Comparison of ENCODE assay signal across 13 cellular contexts in the genomic region with DNA sequence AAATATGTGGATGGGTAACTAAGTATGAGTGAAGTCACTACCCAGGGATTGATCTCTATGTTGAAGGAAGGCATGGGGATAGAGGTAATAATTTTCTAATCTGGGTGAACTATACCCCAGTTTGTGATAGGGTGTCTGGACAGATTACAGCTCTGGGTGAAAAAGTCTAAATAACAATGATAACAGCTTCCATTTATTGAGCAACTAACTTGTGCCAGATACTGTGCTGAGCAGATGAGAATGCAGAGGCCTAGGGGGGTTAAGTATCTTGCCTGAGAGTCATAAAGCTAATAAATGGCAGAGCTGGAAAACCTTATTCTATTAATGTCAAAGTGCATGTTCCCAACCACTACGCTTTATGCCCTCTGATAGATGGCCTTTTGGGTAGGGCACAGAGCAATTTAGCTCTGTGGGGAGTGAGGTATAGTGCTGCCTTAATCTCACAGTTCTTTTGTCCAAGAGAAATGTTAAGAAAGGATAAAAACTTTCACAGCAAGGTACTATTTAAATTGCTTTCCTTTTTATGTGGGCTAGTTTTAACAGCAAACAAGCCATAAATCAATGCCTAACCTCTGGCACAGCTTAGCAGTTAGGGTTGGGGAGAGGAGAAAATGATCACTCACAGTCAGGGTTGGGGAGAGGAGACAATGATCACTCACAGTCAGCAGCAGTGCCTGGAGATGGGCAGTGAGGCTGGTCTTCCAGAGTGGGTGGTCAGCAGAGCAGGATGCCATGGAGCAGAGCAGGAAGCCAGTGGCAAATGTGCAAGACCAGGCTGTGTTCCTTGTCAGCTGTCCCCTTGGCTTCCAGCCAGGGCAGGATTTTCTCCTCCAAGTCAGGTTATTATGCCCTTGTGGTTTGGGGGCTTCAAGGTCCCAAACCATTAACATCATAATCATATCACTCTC.
DNase-seq lines count a peak whose midpoint lies in the region; ATAC-seq, FAIRE-seq and TF ChIP-seq lines count a peak whose summit lies in the region.
"Had no signal": no experiment of that assay in that cellular context is flagged by ENCODE, and none has a peak within 500 bp of the region (broad histone marks: within the 10 kb centered on the region; RNA-seq: fewer than 3 reads in every experiment).

No MANE protein-coding gene starts in this region.

- H3K9me3 ChIP-seq in astrocyte (ENCODE audit: insufficient read depth, low read depth, low read length): no peaks in the 10 kb centered on the region
- no peaks in the 10 kb centered on the region for H3K9me3 ChIP-seq in muscle layer of colon (ENCODE audit: low read length)
- H3K9me3 ChIP-seq: MG63 had no signal

- TF ChIP-seq CTCF in astrocyte (IDR thresholded peaks at IDR 0.05; ENCODE audit: insufficient read depth, low read depth, low read length): no peak

- H3K9me3 Mint-ChIP-seq in astrocyte (ENCODE audit: unreplicated experiment): peaks cover 8% of the 10 kb centered on the region
- H3K9me3 Mint-ChIP-seq in activated T-helper 17 cell treated with anti-CD3 and anti-CD28 coated beads, Interleukin-2, amount 50 U/mL, for 72 hours: no peaks in the 10 kb centered on the region
- H3K9me3 Mint-ChIP-seq: activated T-cell treated with anti-CD3 and anti-CD28 coated beads, Interleukin-2, amount 50 U/mL, for 4 hours had no signal

- no peak overlapping the region for H3K9ac ChIP-seq in astrocyte (ENCODE audit: low read length)
- no peak overlapping the region for H3K9ac ChIP-seq in muscle layer of colon (ENCODE audit: low read length)

- H3K36me3 ChIP-seq in astrocyte (ENCODE audit: insufficient read depth, low read length): no peaks in the 10 kb centered on the region
- no peaks in the 10 kb centered on the region for H3K36me3 ChIP-seq in muscle layer of colon (ENCODE audit: insufficient read depth, low read length)
- H3K36me3 ChIP-seq: MG63 had no signal

- H3K4me1 ChIP-seq in astrocyte (ENCODE audit: insufficient read depth, low read length) (no peaks in the 10 kb centered on the region), muscle layer of colon (ENCODE audit: insufficient read depth, low read length) (peaks cover 25% of the 10 kb centered on the region)

- H3K4me3 Mint-ChIP-seq in astrocyte (ENCODE audit: unreplicated experiment): no peak overlapping the region
- no peak overlapping the region for H3K4me3 Mint-ChIP-seq in activated T-helper 17 cell treated with anti-CD3 and anti-CD28 coated beads, Interleukin-2, amount 50 U/mL, for 72 hours
- H3K4me3 Mint-ChIP-seq: activated T-cell treated with anti-CD3 and anti-CD28 coated beads, Interleukin-2, amount 50 U/mL, for 4 hours; H9 had no signal

- peaks cover 20% of the 10 kb centered on the region for H3K4me1 Mint-ChIP-seq in astrocyte (ENCODE audit: low read depth, unreplicated experiment)
- H3K4me1 Mint-ChIP-seq in activated T-helper 17 cell treated with anti-CD3 and anti-CD28 coated beads, Interleukin-2, amount 50 U/mL, for 72 hours: no peaks in the 10 kb centered on the region

- H3K27ac ChIP-seq in astrocyte (ENCODE audit: low read depth, low read length): no peak overlapping the region
- H3K27ac ChIP-seq in muscle layer of colon (ENCODE audit: low read depth, low read length): peak overlapping the region; percentile 6

- H3K4me3 ChIP-seq in astrocyte (ENCODE audit: insufficient read depth, low read depth, low read length) (no peak overlapping the region), muscle layer of colon (ENCODE audit: low read depth in 1 of 2, low read length in 2 of 2) (no peak overlapping the region)
- H3K4me3 ChIP-seq: MG63 had no signal

- no peak overlapping the region for H2AFZ ChIP-seq in astrocyte (ENCODE audit: low read depth, low read length)

- H3K27me3 Mint-ChIP-seq in astrocyte (ENCODE audit: low read depth, unreplicated experiment): peaks cover 4% of the 10 kb centered on the region
- peaks cover 28% of the 10 kb centered on the region for H3K27me3 Mint-ChIP-seq in activated T-helper 17 cell treated with anti-CD3 and anti-CD28 coated beads, Interleukin-2, amount 50 U/mL, for 72 hours

- no peaks in the 10 kb centered on the region for H3K36me3 Mint-ChIP-seq in astrocyte (ENCODE audit: low read depth, unreplicated experiment)
- H3K36me3 Mint-ChIP-seq in activated T-helper 17 cell treated with anti-CD3 and anti-CD28 coated beads, Interleukin-2, amount 50 U/mL, for 72 hours (ENCODE audit: low read depth): no peaks in the 10 kb centered on the region

- no peak for ATAC-seq in GM21390 (IDR thresholded peaks at IDR 0.05; ENCODE audit: unreplicated experiment)
- no peak for ATAC-seq in activated T-helper 17 cell treated with anti-CD3 and anti-CD28 coated beads, Interleukin-2, amount 50 U/mL, for 72 hours (replicated peaks)
- ATAC-seq: activated T-cell treated with anti-CD3 and anti-CD28 coated beads, Interleukin-2, amount 50 U/mL, for 4 hours had no signal

- no peaks in the 10 kb centered on the region for H4K20me1 ChIP-seq in astrocyte (ENCODE audit: insufficient read depth, low read length)

- H3K79me2 ChIP-seq in astrocyte (ENCODE audit: insufficient read depth, low read length): no peaks in the 10 kb centered on the region

- peak overlapping the region; percentile 37 for H3K27ac Mint-ChIP-seq in astrocyte (ENCODE audit: unreplicated experiment)
- no peak overlapping the region for H3K27ac Mint-ChIP-seq in activated T-helper 17 cell treated with anti-CD3 and anti-CD28 coated beads, Interleukin-2, amount 50 U/mL, for 72 hours

- FAIRE-seq in astrocyte (lab: Jason Lieb, UNC): no peak
- FAIRE-seq: TTC549 had no signal

- no peak overlapping the region for H3K4me2 ChIP-seq in astrocyte (ENCODE audit: low read length)

- H3K27me3 ChIP-seq in astrocyte (ENCODE audit: insufficient read depth, low read length) (peaks cover 2% of the 10 kb centered on the region), muscle layer of colon (ENCODE audit: control insufficient read depth in 1 of 2, insufficient read depth in 2 of 2, low read length in 2 of 2) (no peaks in the 10 kb centered on the region)
- H3K27me3 ChIP-seq: MG63 had no signal

- peak; percentile 57 for DNase-seq in ELF-1 (ENCODE audit: low read depth, low spot score)
- peak; percentile 53 to 93 for DNase-seq in NCI-H2081 (lab: John Stamatoyannopoulos, UW)
- DNase-seq in astrocyte (ENCODE audit: low read depth): no peak
- DNase-seq in GOT3 (lab: John Stamatoyannopoulos, UW): no peak
- no peak for DNase-seq in T-helper 9 cell
- DNase-seq: activated T-cell treated with anti-CD3 and anti-CD28 coated beads, Interleukin-2, amount 50 U/mL, for 4 hours; H9; MG63; OCI-M1 had no signal

Comparison
In these comparisons a context has a peak if more than half of its experiments do, and no peak if none do; other contexts are left out.
1. DNase-seq: peak in ELF-1 (single experiment) and NCI-H2081 (2 of 2); none in astrocyte (single experiment), GOT3 (single experiment) and T-helper 9 cell (single experiment).